In genomic region chr15:84944861-84945260, GRCh38 we compare ENCODE assay signal across 14 cellular contexts. TPM values are rescaled to one million over a fixed set of nuclear protein-coding genes. Genes with fewer than 3 reads are reported as not detected.
DNase-seq lines count a peak whose midpoint lies in the region; ATAC-seq and TF ChIP-seq lines count a peak whose summit lies in the region.
"Had no signal": no experiment of that assay in that cellular context is flagged by ENCODE, and none has a peak within 500 bp of the region (broad histone marks: within the 10 kb centered on the region; RNA-seq: fewer than 3 reads in every experiment).

No MANE protein-coding gene starts in this region.

- DNase-seq in left ventricle myocardium superior = no peak
- DNase-seq in Right ventricle myocardium superior = no peak
- DNase-seq in Panc1 (ENCODE audit: low read depth, low spot score) = no peak
- no peak for DNase-seq in psoas muscle
- DNase-seq in activated gamma-delta T cell (lab: John Stamatoyannopoulos, UW) = no peak
- DNase-seq in NK-92 (lab: John Stamatoyannopoulos, UW; ENCODE audit: unreplicated experiment) = no peak
- no peak for DNase-seq in stimulated activated CD4-positive, alpha-beta T cell treated with anti-CD3 and anti-CD28 coated beads, Interleukin-15, amount 100 ng/mL, for 24 hours
- DNase-seq: BE2C; CD4-positive, alpha-beta memory T cell; DMS79 had no signal

- TF ChIP-seq CTCF in Panc1 (IDR thresholded peaks at IDR 0.05) = no peak
- no peak for TF ChIP-seq CTCF in psoas muscle (IDR thresholded peaks at IDR 0.05)

- H3K27ac ChIP-seq in Panc1 (ENCODE audit: low read length) = no peak overlapping the region
- H3K27ac ChIP-seq in psoas muscle = no peak overlapping the region
- H3K27ac ChIP-seq: C4-2B had no signal

- H3K27me3 ChIP-seq in Panc1 (ENCODE audit: control insufficient read depth, insufficient read depth, low read length) = no peaks in the 10 kb centered on the region
- H3K27me3 ChIP-seq in psoas muscle (ENCODE audit: insufficient read depth in 3 of 3, low read length in 2 of 3) = no peaks in the 10 kb centered on the region
- H3K27me3 ChIP-seq: BE2C had no signal

- in situ Hi-C loops in Panc1 (cut with HindIII; ENCODE audit: low pct_unique_long_range_greater_than_20kb, low sequenced_read_pairs) = no loop called here

- CTCF ChIA-PET in Panc1 (lab: Charles Lee) = no interaction called here

- H3K4me3 ChIP-seq in Panc1 (ENCODE audit: low read depth in 2 of 2, low read length in 2 of 2) (no peak overlapping the region), psoas muscle (peak overlapping the region; percentile 25)
- H3K4me3 ChIP-seq: A549, GM12878 had no signal

- H3K9me3 ChIP-seq in Panc1 (ENCODE audit: control insufficient read depth, insufficient read depth, low read depth, low read length) = no peaks in the 10 kb centered on the region; the same call in 1 of the 2 replicates
- H3K9me3 ChIP-seq in psoas muscle = no peaks in the 10 kb centered on the region
- H3K9me3 ChIP-seq: BE2C had no signal

- no TSS peak for BruUV-seq in Panc1 (replicated peaks; lab: Mats Ljungman, UMichigan)

- WGBS in psoas muscle, 3 donors = 81 to 84% (median 82%) methylated on average over 11 of the region's 11 CpGs

- H3K36me3 ChIP-seq in Panc1 (ENCODE audit: control insufficient read depth, insufficient read depth, low read length) (no peaks in the 10 kb centered on the region), psoas muscle (ENCODE audit: insufficient read depth in 1 of 2, low read depth in 1 of 2) (no peaks in the 10 kb centered on the region)
- H3K36me3 ChIP-seq: BE2C had no signal

- intact Hi-C loops in left ventricle myocardium superior (cut with micrococcal nuclease) (no loop called here), Right ventricle myocardium superior (cut with DNase I) (no loop called here), Panc1 (cut with micrococcal nuclease; ENCODE audit: unreplicated experiment) (no loop called here), psoas muscle (cut with DNase I) (no loop called here)

- no peaks in the 10 kb centered on the region for H3K4me1 ChIP-seq in Panc1 (ENCODE audit: control insufficient read depth, insufficient read depth, low read length)
- peaks cover 11% of the 10 kb centered on the region for H3K4me1 ChIP-seq in psoas muscle
- H3K4me1 ChIP-seq: BE2C had no signal

- ATAC-seq in left ventricle myocardium superior (peak; percentile 8), Right ventricle myocardium superior (ENCODE audit: poor library complexity) (no peak), Panc1 (peak; percentile 44; the same call in 1 of the 2 replicates), psoas muscle (peak in 2 of 4 donors; percentile 4 to 20)
- ATAC-seq: GM12878, HCT116 had no signal

- POLR2A ChIA-PET in Panc1 (lab: Charles Lee) = no interaction called here

RNA-seq across cellular contexts. Expression of gene PDE8A, which starts 36.8 kb away (rescaled TPM):
- total RNA-seq in left ventricle myocardium superior = 14.9 TPM
- 13.5 TPM for total RNA-seq in Right ventricle myocardium superior
- 40.0 TPM for total RNA-seq in Panc1 (2021; ENCODE audit: unreplicated experiment)
- polyA plus RNA-seq in Panc1 (2012; ENCODE audit: insufficient read length) = 21.0 TPM
- 10 to 100 TPM in 3 of 4 donors, 1 to 10 TPM in 1; 8.5 to 12.1 (median 11.2) TPM for total RNA-seq in psoas muscle
- 10 to 100 TPM in 2 of 3 donors, 1 to 10 TPM in 1; 6.5 to 10.5 (median 10.1) TPM for polyA plus RNA-seq in psoas muscle
